11 cellular contexts compared by ENCODE assay signal in the genomic region with DNA sequence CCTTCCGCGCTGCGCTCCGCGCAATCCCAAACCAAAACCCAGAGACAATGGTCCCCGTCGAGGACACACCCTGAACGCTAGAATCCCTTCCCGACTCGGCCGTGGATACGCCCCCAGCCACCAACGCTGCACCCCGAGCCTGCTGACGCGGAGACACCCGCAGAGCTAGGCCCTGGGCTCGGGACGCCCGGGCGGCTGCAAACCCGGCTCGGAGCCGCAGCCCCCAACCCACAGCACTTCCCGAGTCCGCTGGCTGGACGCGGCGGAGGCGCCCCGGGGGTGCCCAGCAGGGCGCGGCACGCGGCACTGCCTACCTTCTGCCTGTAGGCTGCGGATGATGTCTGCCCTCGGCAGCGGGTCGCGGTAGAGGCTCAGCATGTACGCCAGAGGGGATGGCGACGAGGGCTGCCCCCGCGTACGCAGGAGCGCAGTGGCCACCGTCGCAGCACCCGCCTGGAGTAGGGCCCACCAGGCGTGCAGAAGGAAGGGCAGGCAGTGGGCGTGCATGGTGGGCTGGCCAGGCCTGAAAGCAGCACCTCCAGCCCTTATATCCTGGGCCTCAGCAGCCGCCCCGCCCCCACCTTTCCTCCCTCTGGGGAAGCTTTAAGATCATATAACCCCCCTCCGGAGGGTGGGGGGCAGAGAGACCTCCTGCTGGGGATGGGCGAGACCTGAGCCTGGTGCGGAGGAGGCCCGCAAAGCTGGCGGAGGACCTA. TPM values are rescaled to one million over a fixed set of nuclear protein-coding genes. Genes with fewer than 3 reads are reported as not detected.
DNase-seq lines count a peak whose midpoint lies in the region; ATAC-seq and TF ChIP-seq lines count a peak whose summit lies in the region.
"Had no signal": no experiment of that assay in that cellular context is flagged by ENCODE, and none has a peak within 500 bp of the region (broad histone marks: within the 10 kb centered on the region; RNA-seq: fewer than 3 reads in every experiment).

A gene (minus strand): TSS at position 521 of the 716 bp plus-strand sequence. CDS start 14 bp downstream, at position 507.

- POLR2A ChIA-PET in RWPE1 (lab: Yijun Ruan, JAX; ENCODE audit: low non-redundant PET): no interaction called here

- H4K20me1 ChIP-seq in fibroblast of lung (ENCODE audit: control insufficient read depth, extremely low read depth, insufficient read depth, low read length): no peaks in the 10 kb centered on the region

- TF ChIP-seq CTCF in fibroblast of lung (conservative IDR thresholded peaks at IDR 0.05 in 1 of 2, IDR thresholded peaks at IDR 0.05 in 1 of 2; ENCODE audit: low read depth in 1 of 2, low read length in 2 of 2): no peak
- TF ChIP-seq CTCF in omental fat pad (IDR thresholded peaks at IDR 0.05): no peak
- TF ChIP-seq CTCF in RWPE1 (conservative IDR thresholded peaks at IDR 0.05; ENCODE audit: low read depth): no peak

- peak; percentile 6 for DNase-seq in activated CD4-positive, alpha-beta T cell treated with anti-CD3 and anti-CD28 coated beads, Interleukin-2, amount 50 U/mL, for 1 hour
- DNase-seq in fibroblast of lung (ENCODE audit: low read depth in 2 of 2) (no peak), omental fat pad (ENCODE audit: low spot score) (no peak), RWPE1 (ENCODE audit: low spot score) (no peak)
- DNase-seq in stimulated activated CD4-positive, alpha-beta T cell treated with anti-CD3 and anti-CD28 coated beads, Interleukin-1b, Interleukin-23, amount 100 ng/mL, for 48 hours: no peak
- DNase-seq: NCI-H2171 had no signal

- H3K27me3 ChIP-seq in fibroblast of lung (ENCODE audit: control insufficient read depth, insufficient read depth, low read length): peaks cover 40% of the 10 kb centered on the region

- CTCF ChIA-PET in RWPE1 (lab: Yijun Ruan, JAX): interaction anchor here (0.6 to 1.9 kb wide), 4 partner anchors 11 to 343 kb away, joined by 3 to 13 read pairs (median 4); no protein-coding TSS in a partner anchor

- H3K27ac ChIP-seq in fibroblast of lung (ENCODE audit: insufficient read depth, low read length) (no peak within 1 kb of the TSS), RWPE1 (no peak within 1 kb of the TSS)

- H3K79me2 ChIP-seq in fibroblast of lung (ENCODE audit: control insufficient read depth, insufficient read depth, low read length): no peaks in the 10 kb centered on the region

- H3K36me3 ChIP-seq in ES-I3 (ENCODE audit: insufficient read depth, low read length) (no peaks in the 10 kb centered on the region; the same call in 1 of the 2 replicates), fibroblast of lung (ENCODE audit: control insufficient read depth, insufficient read depth, low read length) (no peaks in the 10 kb centered on the region)

- H3K9ac ChIP-seq in ES-I3 (ENCODE audit: low read depth, low read length) (peak within 1 kb of the TSS; percentile 75), fibroblast of lung (ENCODE audit: insufficient read depth, low read length) (no peak within 1 kb of the TSS)

- H3K4me3 ChIP-seq in fibroblast of lung (replicated peaks in 1 of 4; ENCODE audit: control extremely low read depth in 1 of 4, insufficient read depth in 1 of 4, low read depth in 3 of 4, low read length in 4 of 4): no peak within 1 kb of the TSS

- H3K9me3 ChIP-seq in ES-I3 (ENCODE audit: control insufficient read depth, insufficient read depth, low read length): no peaks in the 10 kb centered on the region; the same call in 1 of the 2 replicates
- H3K9me3 ChIP-seq in fibroblast of lung (ENCODE audit: control insufficient read depth, insufficient read depth, low read depth, low read length): no peaks in the 10 kb centered on the region

- peaks cover 26% of the 10 kb centered on the region for H3K4me1 ChIP-seq in ES-I3 (ENCODE audit: insufficient read depth, low read length)
- peaks cover 3% of the 10 kb centered on the region for H3K4me1 ChIP-seq in fibroblast of lung (ENCODE audit: control insufficient read depth, extremely low read depth, insufficient read depth, low read length)

- H2AFZ ChIP-seq in fibroblast of lung (ENCODE audit: low read length): no peak within 1 kb of the TSS

- H3K4me2 ChIP-seq in fibroblast of lung (ENCODE audit: extremely low read depth, insufficient read depth, low read length): peak within 1 kb of the TSS; percentile 19

- ATAC-seq in omental fat pad (ENCODE audit: low FRiP score): peak; percentile 34
- no peak for ATAC-seq in HG03442 (IDR thresholded peaks at IDR 0.05; ENCODE audit: unreplicated experiment)
- ATAC-seq in HG02610 (IDR thresholded peaks at IDR 0.05; ENCODE audit: unreplicated experiment): no peak

RNA-seq across cellular contexts. Expression of the gene that starts here (rescaled TPM):
- total RNA-seq in fibroblast of lung: not detected in 2 replicates
- polyA plus RNA-seq in fibroblast of lung: not detected in 2 replicates
- polyA plus RNA-seq in fibroblast of lung (2012): not detected in 2 replicates
- not detected in 2 replicates for polyA minus RNA-seq in fibroblast of lung (ENCODE audit: low replicate concordance)
- total RNA-seq in omental fat pad: not detected
- total RNA-seq: activated CD8-positive, alpha-beta memory T cell treated with anti-CD3 and anti-CD28 coated beads for 36 hours; glomerular endothelial cell had no signal

Comparison
In these comparisons a context has a peak if more than half of its experiments do, and no peak if none do; other contexts are left out.
1. Peak in ATAC-seq in omental fat pad; RNA of the gene not detected or under 1 TPM.